In genomic region chr4:118989098-118990080, GRCh38 we compare ENCODE assay signal across 11 cellular contexts.
DNase-seq lines count a peak whose midpoint lies in the region; ATAC-seq lines count a peak whose summit lies in the region.
"Had no signal": no experiment of that assay in that cellular context is flagged by ENCODE, and none has a peak within 500 bp of the region (broad histone marks: within the 10 kb centered on the region; RNA-seq: fewer than 3 reads in every experiment).

No MANE protein-coding gene starts in this region.

- no peaks in the 10 kb centered on the region for H3K4me1 Mint-ChIP-seq in stimulated activated effector memory CD8-positive, alpha-beta T cell treated with anti-CD3 and anti-CD28 coated beads, Interleukin-12 subunit alpha, Interleukin-12 subunit beta, amount 100 ng/mL, for 72 hours
- H3K4me1 Mint-ChIP-seq in activated CD4-positive, alpha-beta memory T cell treated with anti-CD3 and anti-CD28 coated beads for 36 hours (ENCODE audit: low read depth): peaks cover 3% of the 10 kb centered on the region

- no peak overlapping the region for H3K4me3 Mint-ChIP-seq in stimulated activated effector memory CD8-positive, alpha-beta T cell treated with anti-CD3 and anti-CD28 coated beads, Interleukin-12 subunit alpha, Interleukin-12 subunit beta, amount 100 ng/mL, for 72 hours
- no peak overlapping the region for H3K4me3 Mint-ChIP-seq in activated CD4-positive, alpha-beta memory T cell treated with anti-CD3 and anti-CD28 coated beads for 36 hours

- CTCF ChIA-PET in activated CD4-positive, alpha-beta memory T cell treated with anti-CD3 and anti-CD28 coated beads for 36 hours (lab: Charles Lee): interaction anchor here (1.0 kb wide), 2 partner anchors 53 to 55 kb away, joined by 3 read pairs; no protein-coding TSS in a partner anchor

- H3K27me3 Mint-ChIP-seq in activated CD4-positive, alpha-beta memory T cell treated with anti-CD3 and anti-CD28 coated beads for 36 hours: no peaks in the 10 kb centered on the region

- POLR2A ChIA-PET in activated CD4-positive, alpha-beta memory T cell treated with anti-CD3 and anti-CD28 coated beads for 36 hours (lab: Charles Lee): no interaction called here

- H3K9me3 Mint-ChIP-seq in stimulated activated effector memory CD8-positive, alpha-beta T cell treated with anti-CD3 and anti-CD28 coated beads, Interleukin-12 subunit alpha, Interleukin-12 subunit beta, amount 100 ng/mL, for 72 hours: no peaks in the 10 kb centered on the region
- H3K9me3 Mint-ChIP-seq in activated CD4-positive, alpha-beta memory T cell treated with anti-CD3 and anti-CD28 coated beads for 36 hours: no peaks in the 10 kb centered on the region

- H3K27ac Mint-ChIP-seq in stimulated activated effector memory CD8-positive, alpha-beta T cell treated with anti-CD3 and anti-CD28 coated beads, Interleukin-12 subunit alpha, Interleukin-12 subunit beta, amount 100 ng/mL, for 72 hours: no peak overlapping the region
- no peak overlapping the region for H3K27ac Mint-ChIP-seq in activated CD4-positive, alpha-beta memory T cell treated with anti-CD3 and anti-CD28 coated beads for 36 hours

- DNase-seq in GM04504 (ENCODE audit: low read depth) (peak; percentile 97), amniotic stem cell (lab: John Stamatoyannopoulos, UW) (peak; percentile 70), left cardiac atrium (no peak), NCI-H2227 treated with DMSO at 0.1 percent for 48 hours (lab: John Stamatoyannopoulos, UW) (no peak)
- DNase-seq in stimulated activated effector memory CD8-positive, alpha-beta T cell treated with anti-CD3 and anti-CD28 coated beads, Interleukin-12 subunit alpha, Interleukin-12 subunit beta, amount 100 ng/mL, for 72 hours (ENCODE audit: low spot score in 2 of 2): no peak
- DNase-seq in activated CD4-positive, alpha-beta memory T cell treated with anti-CD3 and anti-CD28 coated beads for 36 hours: no peak
- DNase-seq in activated CD8-positive, alpha-beta memory T cell treated with anti-CD3 and anti-CD28 coated beads for 24 hours: no peak
- DNase-seq: GF-D8, KG1, small intestine had no signal

- H3K36me3 Mint-ChIP-seq in stimulated activated effector memory CD8-positive, alpha-beta T cell treated with anti-CD3 and anti-CD28 coated beads, Interleukin-12 subunit alpha, Interleukin-12 subunit beta, amount 100 ng/mL, for 72 hours: no peaks in the 10 kb centered on the region
- H3K36me3 Mint-ChIP-seq in activated CD4-positive, alpha-beta memory T cell treated with anti-CD3 and anti-CD28 coated beads for 36 hours: no peaks in the 10 kb centered on the region

- ATAC-seq in left cardiac atrium (peak; percentile 38 to 86), HG02840 (IDR thresholded peaks at IDR 0.05; ENCODE audit: low FRiP score, unreplicated experiment) (no peak)
- ATAC-seq in stimulated activated effector memory CD8-positive, alpha-beta T cell treated with anti-CD3 and anti-CD28 coated beads, Interleukin-12 subunit alpha, Interleukin-12 subunit beta, amount 100 ng/mL, for 72 hours: peak; percentile 41

- intact Hi-C loops in left cardiac atrium (cut with DNase I): loop anchor here in 1 of 2 donors (5.0 to 10.0 kb wide), 2 partner anchors 38 to 155 kb away; no protein-coding TSS in a partner anchor
- intact Hi-C loops in activated CD4-positive, alpha-beta memory T cell treated with anti-CD3 and anti-CD28 coated beads for 36 hours (cut with micrococcal nuclease): no loop called here

Comparison
In these comparisons a context has a peak if more than half of its experiments do, and no peak if none do; other contexts are left out.
1. DNase-seq: peak in GM04504 (single experiment) and amniotic stem cell (single experiment); none in left cardiac atrium (single experiment), stimulated activated effector memory CD8-positive, alpha-beta T cell treated with anti-CD3 and anti-CD28 coated beads, Interleukin-12 subunit alpha, Interleukin-12 subunit beta, amount 100 ng/mL, for 72 hours (0 of 2), activated CD4-positive, alpha-beta memory T cell treated with anti-CD3 and anti-CD28 coated beads for 36 hours (single experiment), activated CD8-positive, alpha-beta memory T cell treated with anti-CD3 and anti-CD28 coated beads for 24 hours (single experiment) and NCI-H2227 treated with DMSO at 0.1 percent for 48 hours (single experiment).